8 cellular contexts compared by ENCODE assay signal in genomic region chr19:21851596-21852345, GRCh38. TPM values are rescaled to one million over a fixed set of nuclear protein-coding genes. Genes with fewer than 3 reads are reported as not detected.
DNase-seq lines count a peak whose midpoint lies in the region; ATAC-seq and TF ChIP-seq lines count a peak whose summit lies in the region.

No MANE protein-coding gene starts in this region.

- ATAC-seq in GM21528 (IDR thresholded peaks at IDR 0.05; ENCODE audit: low FRiP score, unreplicated experiment), result peak; percentile 92
- ATAC-seq in Right ventricle myocardium inferior, result peak; percentile 99
- peak; percentile 95 for ATAC-seq in thoracic aorta (ENCODE audit: insufficient number of reproducible peaks, low FRiP score, low read depth)

- H3K36me3 ChIP-seq in Karpas-422 (ENCODE audit: insufficient read depth, low read length) (peaks cover 20% of the 10 kb centered on the region; the same call in 1 of the 2 replicates), osteoblast (ENCODE audit: insufficient read depth, low read length) (no peaks in the 10 kb centered on the region), thoracic aorta (no peaks in the 10 kb centered on the region)

- H4K20me1 ChIP-seq in Karpas-422 (ENCODE audit: insufficient read depth, low read depth, low read length) (no peaks in the 10 kb centered on the region), osteoblast (ENCODE audit: insufficient read depth, low read length) (no peaks in the 10 kb centered on the region)

- no peaks in the 10 kb centered on the region for H3K9me2 ChIP-seq in Karpas-422 (replicated peaks; ENCODE audit: insufficient read depth, low read length)

- peaks cover 7% of the 10 kb centered on the region for H3K4me1 ChIP-seq in Karpas-422 (ENCODE audit: low read length)
- H3K4me1 ChIP-seq in osteoblast (ENCODE audit: insufficient read depth, low read length), result no peaks in the 10 kb centered on the region
- peaks cover 0 to 7% of the 10 kb centered on the region in 2 donors for H3K4me1 ChIP-seq in thoracic aorta (ENCODE audit: control insufficient read depth in 1 of 2, low read depth in 2 of 2)

- H3K9me3 ChIP-seq in Karpas-422 (ENCODE audit: low read length) (0 out of 2 replicates have a peak, but pooled peaks cover 4% of the 10 kb centered on the region), osteoblast (ENCODE audit: low read depth, low read length) (no peaks in the 10 kb centered on the region), thoracic aorta (no peaks in the 10 kb centered on the region)

- peak overlapping the region; percentile 72 for H3K4me2 ChIP-seq in Karpas-422 (ENCODE audit: low read depth, low read length, poor library complexity, severe bottlenecking)
- peak overlapping the region; percentile 67 for H3K4me2 ChIP-seq in osteoblast (ENCODE audit: insufficient read depth, low read length)

- H2AFZ ChIP-seq in Karpas-422 (ENCODE audit: low read length), result peak overlapping the region; percentile 63
- peak overlapping the region; percentile 100 for H2AFZ ChIP-seq in osteoblast (ENCODE audit: low read length)

- H3K9ac ChIP-seq in Karpas-422 (ENCODE audit: low read length), result peak overlapping the region; percentile 89

- DNase-seq in DMS114 treated with DMSO at 0.1 percent for 48 hours (lab: John Stamatoyannopoulos, UW; ENCODE audit: unreplicated experiment) (peak; percentile 96), Karpas-422 (peak; percentile 91), SKM-1 treated with dmso at 0.1 percent for 144 hours (lab: John Stamatoyannopoulos, UW; ENCODE audit: unreplicated experiment) (peak; percentile 60), Right ventricle myocardium inferior (ENCODE audit: missing footprints) (peak; percentile 96), osteoblast (ENCODE audit: insufficient read length, low spot score, missing footprints) (peak; percentile 98), thoracic aorta (ENCODE audit: low spot score) (peak; percentile 90)
- DNase-seq in activated naive CD8-positive, alpha-beta T cell treated with anti-CD3 and anti-CD28 coated beads, Interleukin-2, amount 50 U/mL, for 16 hours (ENCODE audit: low read depth, low spot score), result peak; percentile 82

- intact Hi-C loops in Right ventricle myocardium inferior (cut with DNase I), result no loop called here

- H3K4me3 ChIP-seq in Karpas-422 (ENCODE audit: low read length) (peak overlapping the region; percentile 95), osteoblast (ENCODE audit: insufficient read depth, low read length) (peak overlapping the region; percentile 98), thoracic aorta (peak overlapping the region; percentile 84)

- no peaks in the 10 kb centered on the region for H3K27me3 ChIP-seq in Karpas-422 (ENCODE audit: low read length)
- no peaks in the 10 kb centered on the region for H3K27me3 ChIP-seq in osteoblast (ENCODE audit: insufficient read depth, low read length)
- no peaks in the 10 kb centered on the region for H3K27me3 ChIP-seq in thoracic aorta (replicated peaks; ENCODE audit: insufficient read depth)

- TF ChIP-seq CTCF in osteoblast (IDR thresholded peaks at IDR 0.05; ENCODE audit: extremely low read depth, low read depth, low read length) (no peak), thoracic aorta (IDR thresholded peaks at IDR 0.05) (no peak)

- H3K79me2 ChIP-seq in Karpas-422 (ENCODE audit: low read length) (peaks cover 24% of the 10 kb centered on the region), osteoblast (ENCODE audit: insufficient read depth, low read length) (peaks cover 13% of the 10 kb centered on the region)

- H3K27ac ChIP-seq in Karpas-422 (ENCODE audit: low read length), result no peak overlapping the region
- peak overlapping the region; percentile 83 for H3K27ac ChIP-seq in osteoblast (ENCODE audit: low read depth, low read length)
- H3K27ac ChIP-seq in thoracic aorta, result peak overlapping the region; percentile 65 to 85

RNA-seq across cellular contexts. Expression of gene ZNF43, which starts 15.8 kb away (rescaled TPM):
- total RNA-seq in Karpas-422 (2014; rRNA removed; shearing (Covaris generic); ENCODE audit: low replicate concordance), result 10.6 and 35.2 TPM in 2 replicates
- total RNA-seq in Right ventricle myocardium inferior (5.2 TPM), osteoblast (6.5 and 8.0 TPM in 2 replicates), thoracic aorta (10 to 100 TPM; 14.5 to 20.7 TPM)
